In the genomic region with DNA sequence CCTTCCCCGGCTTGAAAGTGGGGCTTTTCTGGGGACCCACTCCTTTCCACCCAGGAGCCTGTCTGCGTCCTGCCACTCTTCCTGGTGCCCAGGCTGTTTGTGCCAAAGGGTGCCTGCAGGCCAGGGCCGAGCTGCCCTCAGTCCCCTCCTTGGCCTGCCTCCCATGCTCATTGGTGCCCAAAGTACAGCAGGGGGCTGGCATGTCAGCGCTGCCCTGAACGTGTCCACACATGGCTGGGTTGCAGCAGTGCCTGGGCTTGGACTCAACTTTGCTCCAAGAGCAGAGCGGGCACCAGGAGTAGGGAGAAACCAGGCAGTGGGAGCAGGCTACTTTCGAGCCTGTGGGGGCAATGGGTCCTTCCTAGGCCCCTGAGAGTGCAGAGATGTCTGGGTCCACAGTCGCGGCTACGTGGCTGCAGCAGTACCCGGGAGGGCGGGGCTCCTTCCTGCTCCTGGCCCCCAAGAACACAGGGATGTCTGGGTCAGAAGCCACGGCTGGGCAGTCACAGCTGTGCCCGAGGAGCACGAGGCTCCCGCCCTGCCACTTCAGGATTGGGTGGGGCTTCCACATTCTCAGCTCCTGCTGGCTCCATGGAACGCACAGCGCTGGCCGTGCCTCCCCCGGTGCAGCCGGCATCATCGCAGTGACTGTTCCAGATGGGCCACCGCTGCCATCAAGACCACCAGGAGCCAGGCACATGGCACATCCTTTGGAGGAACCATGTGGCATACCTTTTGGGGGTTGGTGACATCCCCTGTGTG, we compare ENCODE assay signal across 18 cellular contexts. TPM values are rescaled to one million over a fixed set of nuclear protein-coding genes. Genes with fewer than 3 reads are reported as not detected.
DNase-seq lines count a peak whose midpoint lies in the region; ATAC-seq, FAIRE-seq and TF ChIP-seq lines count a peak whose summit lies in the region.
"Had no signal": no experiment of that assay in that cellular context is flagged by ENCODE, and none has a peak within 500 bp of the region (broad histone marks: within the 10 kb centered on the region; RNA-seq: fewer than 3 reads in every experiment).

No MANE protein-coding gene starts in this region.

- H4K20me1 ChIP-seq in HepG2 (ENCODE audit: insufficient read depth, low read length) (no peaks in the 10 kb centered on the region), mammary epithelial cell (ENCODE audit: insufficient read depth, low read length) (no peaks in the 10 kb centered on the region)

- H3K9me3 ChIP-seq in HepG2 (ENCODE audit: low read length) (no peaks in the 10 kb centered on the region), right lobe of liver (no peaks in the 10 kb centered on the region), mammary epithelial cell (replicated peaks; ENCODE audit: insufficient read depth, low read length) (no peaks in the 10 kb centered on the region), lower lobe of right lung (no peaks in the 10 kb centered on the region), aorta (ENCODE audit: control insufficient read depth, low read length) (no peaks in the 10 kb centered on the region), tibial artery (no peaks in the 10 kb centered on the region)
- H3K9me3 ChIP-seq: HAP-1 had no signal

- CTCF ChIA-PET in HepG2 (lab: Yijun Ruan, JAX; ENCODE audit: low intra/inter-chr PET ratio, low total read pairs), result no interaction called here
- CTCF ChIA-PET in mammary epithelial cell (lab: Charles Lee; ENCODE audit: low non-redundant PET), result no interaction called here

- BruUV-seq in HepG2 (replicated peaks; lab: Mats Ljungman, UMichigan), result no TSS peak
- BruUV-seq in mammary epithelial cell (replicated peaks; lab: Mats Ljungman, UMichigan), result no TSS peak

- H3K9ac ChIP-seq in HepG2 (ENCODE audit: insufficient read depth, low read depth, low read length), result no peak overlapping the region
- no peak overlapping the region for H3K9ac ChIP-seq in mammary epithelial cell (ENCODE audit: insufficient read depth, low read length)

- FAIRE-seq in HepG2 (lab: Jason Lieb, UNC), result no peak
- FAIRE-seq: A204.1, GM19239 had no signal

- H3K27me3 ChIP-seq in HepG2 (ENCODE audit: control insufficient read depth in 1 of 2, insufficient read depth in 2 of 2, low read length in 2 of 2) (no peaks in the 10 kb centered on the region; a peak in 2 of 5 replicates), right lobe of liver (no peaks in the 10 kb centered on the region), mammary epithelial cell (ENCODE audit: insufficient read depth, low read length) (no peaks in the 10 kb centered on the region), lower lobe of right lung (ENCODE audit: low read depth) (no peaks in the 10 kb centered on the region), aorta (ENCODE audit: control insufficient read depth in 1 of 2, insufficient read depth in 2 of 2, low read length in 1 of 2) (no peaks in the 10 kb centered on the region), tibial artery (no peaks in the 10 kb centered on the region)

- ATAC-seq in HepG2 (peak; percentile 34), right lobe of liver (no peak), lower lobe of right lung (peak; percentile 11 to 15), aorta (ENCODE audit: low FRiP score) (peak; percentile 38), HG03520 (IDR thresholded peaks at IDR 0.05; ENCODE audit: unreplicated experiment) (no peak)
- ATAC-seq: K562 had no signal

- no peaks in the 10 kb centered on the region for H3K36me3 ChIP-seq in HepG2 (replicated peaks in 1 of 2; ENCODE audit: control insufficient read depth in 1 of 2, insufficient read depth in 2 of 2, low read length in 2 of 2)
- no peaks in the 10 kb centered on the region for H3K36me3 ChIP-seq in right lobe of liver
- H3K36me3 ChIP-seq in mammary epithelial cell (ENCODE audit: insufficient read depth, low read length), result no peaks in the 10 kb centered on the region
- H3K36me3 ChIP-seq in lower lobe of right lung, result no peaks in the 10 kb centered on the region
- no peaks in the 10 kb centered on the region for H3K36me3 ChIP-seq in aorta (ENCODE audit: control insufficient read depth in 1 of 2, insufficient read depth in 2 of 2, low read length in 1 of 2)
- H3K36me3 ChIP-seq in tibial artery, result no peaks in the 10 kb centered on the region
- H3K36me3 ChIP-seq: HAP-1 had no signal

- no peak for TF ChIP-seq CTCF in HepG2 (CRISPR knock-in tag; IDR thresholded peaks at IDR 0.05)
- no peak for TF ChIP-seq CTCF in right lobe of liver (IDR thresholded peaks at IDR 0.05)
- no peak for TF ChIP-seq CTCF in mammary epithelial cell (conservative IDR thresholded peaks at IDR 0.05 in 1 of 2, IDR thresholded peaks at IDR 0.05 in 1 of 2; ENCODE audit: extremely low read depth in 1 of 2, insufficient read depth in 1 of 2, low read depth in 1 of 2, low read length in 2 of 2)
- TF ChIP-seq CTCF in lower lobe of right lung (IDR thresholded peaks at IDR 0.05), result no peak
- TF ChIP-seq CTCF in tibial artery (IDR thresholded peaks at IDR 0.05), result no peak

- no peaks in the 10 kb centered on the region for H3K4me1 ChIP-seq in HepG2 (ENCODE audit: insufficient read depth, low read length)
- H3K4me1 ChIP-seq in right lobe of liver, result no peaks in the 10 kb centered on the region
- H3K4me1 ChIP-seq in mammary epithelial cell (ENCODE audit: insufficient read depth, low read length), result peaks cover 24% of the 10 kb centered on the region
- no peaks in the 10 kb centered on the region for H3K4me1 ChIP-seq in lower lobe of right lung
- H3K4me1 ChIP-seq in aorta (ENCODE audit: control insufficient read depth in 1 of 2, insufficient read depth in 2 of 2, low read length in 2 of 2), result no peaks in the 10 kb centered on the region
- H3K4me1 ChIP-seq in tibial artery, result no peaks in the 10 kb centered on the region

- H3K4me3 ChIP-seq in HepG2 (replicated peaks in 1 of 3; ENCODE audit: insufficient read depth in 1 of 3, low read depth in 2 of 3, low read length in 3 of 3) (no peak overlapping the region), right lobe of liver (no peak overlapping the region), mammary epithelial cell (replicated peaks in 1 of 3; ENCODE audit: insufficient read depth in 1 of 3, low read depth in 2 of 3, low read length in 3 of 3) (no peak overlapping the region), lower lobe of right lung (no peak overlapping the region), aorta (ENCODE audit: low read length in 2 of 2) (no peak overlapping the region), tibial artery (no peak overlapping the region)
- H3K4me3 ChIP-seq: HAP-1, K562 had no signal

- H3K27ac ChIP-seq in HepG2 (ENCODE audit: extremely low read length, insufficient read depth, low read length), result no peak overlapping the region
- no peak overlapping the region for H3K27ac ChIP-seq in right lobe of liver
- H3K27ac ChIP-seq in mammary epithelial cell (ENCODE audit: insufficient read depth, low read depth, low read length), result peak overlapping the region; percentile 14
- H3K27ac ChIP-seq in lower lobe of right lung, result no peak overlapping the region
- H3K27ac ChIP-seq in aorta (ENCODE audit: low read depth in 1 of 2, low read length in 2 of 2), result no peak overlapping the region
- H3K27ac ChIP-seq in tibial artery, result no peak overlapping the region

- H3K79me2 ChIP-seq in HepG2 (ENCODE audit: insufficient read depth, low read length) (no peaks in the 10 kb centered on the region), mammary epithelial cell (ENCODE audit: insufficient read depth, low read length) (no peaks in the 10 kb centered on the region)

- in situ Hi-C loops in HepG2 (cut with HindIII; ENCODE audit: extremely low pct_ligation_motif_present, low pct_unique_long_range_greater_than_20kb) (no loop called here), mammary epithelial cell (cut with MboI; ENCODE audit: low sequenced_read_pairs in 2 of 2) (no loop called here)

- DNase-seq in HepG2 (ENCODE audit: low spot score) (no peak), right lobe of liver (no peak), mammary epithelial cell (no peak), lower lobe of right lung (no peak), aorta (no peak), tibial artery (no peak)
- no peak for DNase-seq in activated naive CD4-positive, alpha-beta T cell (lab: John Stamatoyannopoulos, UW)
- DNase-seq: C1 segment of cervical spinal cord, DMS153, NCI-H146, NCI-H2081 treated with DMSO at 0.1 percent for 48 hours, NCI-H510A treated with DMSO at 0.1 percent for 48 hours, SHP77 had no signal

- dilution Hi-C loops in mammary epithelial cell (cut with HindIII; ENCODE audit: low sequenced_read_pairs), result no loop called here

- no peak overlapping the region for H3K4me2 ChIP-seq in HepG2 (ENCODE audit: low read depth, low read length)
- peak overlapping the region; percentile 52 for H3K4me2 ChIP-seq in mammary epithelial cell (ENCODE audit: insufficient read depth, low read depth, low read length)

- intact Hi-C loops in HepG2 (cut with micrococcal nuclease; ENCODE audit: unreplicated experiment) (no loop called here), right lobe of liver (cut with DNase I) (no loop called here), mammary epithelial cell (cut with micrococcal nuclease) (no loop called here), lower lobe of right lung (cut with DNase I) (no loop called here), aorta (cut with DNase I) (no loop called here), tibial artery (cut with DNase I; ENCODE audit: low total_unique reads) (no loop called here)

- 59% methylated on average over 8 of the region's 23 CpGs for WGBS in HepG2 (ENCODE audit: low lambda C conversion rate)
- 76% methylated on average over 5 of the region's 23 CpGs for WGBS in right lobe of liver (ENCODE audit: insufficient coverage, low coverage, low lambda C conversion rate, missing lambda C conversion rate)
- WGBS in mammary epithelial cell (ENCODE audit: low coverage, missing lambda C conversion rate), result 49% methylated on average over 20 of the region's 23 CpGs
- 93% methylated on average over 23 of the region's 23 CpGs for WGBS in aorta, 2 donors

- POLR2A ChIA-PET in HepG2 (lab: Yijun Ruan, JAX), result no interaction called here

- TF ChIP-seq POLR2A in HepG2 (IDR thresholded peaks at IDR 0.05; ENCODE audit: insufficient read depth in 1 of 2, low read depth in 2 of 2, low read length in 2 of 2), result no peak
- no peak for TF ChIP-seq POLR2A in right lobe of liver (IDR thresholded peaks at IDR 0.05)

- TF ChIP-seq EP300 in HepG2 (IDR thresholded peaks at IDR 0.05; ENCODE audit: low read depth in 2 of 2, low read length in 2 of 2), result no peak
- TF ChIP-seq EP300 in HepG2 (CRISPR knock-in tag; IDR thresholded peaks at IDR 0.05; ENCODE audit: borderline replicate concordance), result no peak

- TF ChIP-seq RAD21 in HepG2 (CRISPR knock-in tag; IDR thresholded peaks at IDR 0.05), result no peak

- no peak overlapping the region for H2AFZ ChIP-seq in HepG2 (ENCODE audit: low read length)
- peak overlapping the region; percentile 86 for H2AFZ ChIP-seq in mammary epithelial cell (ENCODE audit: low read depth, low read length)

RNA-seq across cellular contexts. Expression of a gene that starts 50.0 kb away (rescaled TPM):
- total RNA-seq in HepG2 (2016; rRNA removed; fragmentation: Illumina TruSeq; extraction: Trizol) (not detected in 2 replicates), right lobe of liver (not detected), mammary epithelial cell (under 1 TPM in 1 of 2 donors, not detected in 1; 0.26 TPM), lower lobe of right lung (not detected), aorta (not detected)
- not detected in 2 replicates for total RNA-seq in HepG2 (2016; cell fraction: cytosol; rRNA removed; fragmentation: Illumina TruSeq; extraction: Trizol; ENCODE audit: low read depth)
- total RNA-seq in HepG2 (2016; cell fraction: insoluble cytoplasmic fraction; rRNA removed; fragmentation: Illumina TruSeq; extraction: Trizol), result not detected in 2 replicates
- not detected in 2 replicates for total RNA-seq in HepG2 (2016; cell fraction: membrane; rRNA removed; fragmentation: Illumina TruSeq; extraction: Trizol)
- not detected in 2 replicates for total RNA-seq in HepG2 (2016; cell fraction: nucleus; rRNA removed; fragmentation: Illumina TruSeq; extraction: Trizol)
- polyA plus RNA-seq in HepG2 (2011; rRNA removed) (not detected in 2 replicates), mammary epithelial cell (not detected), aorta (not detected)
- not detected in 2 replicates for polyA plus RNA-seq in HepG2 (2011; cell fraction: cytosol; rRNA removed)
- polyA plus RNA-seq in HepG2 (2011; cell fraction: nucleus; rRNA removed), result not detected in 2 replicates
- polyA plus RNA-seq in HepG2 (2012), result 0.76 and 0.79 TPM in 2 replicates
- polyA plus RNA-seq in HepG2 (2016; cell fraction: cytosol; fragmentation: Illumina TruSeq; extraction: Trizol; ENCODE audit: low read depth), result not detected in 2 replicates
- polyA plus RNA-seq in HepG2 (2016; cell fraction: insoluble cytoplasmic fraction; fragmentation: Illumina TruSeq; extraction: Trizol; ENCODE audit: low read depth), result not detected in 2 replicates
- not detected in 2 replicates for polyA plus RNA-seq in HepG2 (2016; cell fraction: membrane; fragmentation: Illumina TruSeq; extraction: Trizol; ENCODE audit: low read depth)
- polyA plus RNA-seq in HepG2 (2016; cell fraction: nucleus; fragmentation: Illumina TruSeq; extraction: Trizol; ENCODE audit: insufficient read depth, low read depth), result not detected in 2 replicates
- not detected in 2 replicates for polyA minus RNA-seq in HepG2 (2011; rRNA and poly(A)+ RNA removed; ENCODE audit: low replicate concordance)
- not detected in 2 replicates for polyA minus RNA-seq in HepG2 (2011; cell fraction: cytosol; rRNA and poly(A)+ RNA removed)
- polyA minus RNA-seq in HepG2 (2011; cell fraction: nucleus; rRNA and poly(A)+ RNA removed), result not detected in 2 replicates
- polyA minus RNA-seq in mammary epithelial cell, result not detected
- total RNA-seq: K562 had no signal
- polyA plus RNA-seq: K562 had no signal

Comparison
In these comparisons a context has a peak if more than half of its experiments do, and no peak if none do; other contexts are left out.
1. ATAC-seq: peak in HepG2 (single experiment), lower lobe of right lung (2 of 2) and aorta (single experiment); none in right lobe of liver (0 of 4) and HG03520 (single experiment).